ENCODE assay signal across 8 cellular contexts in the genomic region with DNA sequence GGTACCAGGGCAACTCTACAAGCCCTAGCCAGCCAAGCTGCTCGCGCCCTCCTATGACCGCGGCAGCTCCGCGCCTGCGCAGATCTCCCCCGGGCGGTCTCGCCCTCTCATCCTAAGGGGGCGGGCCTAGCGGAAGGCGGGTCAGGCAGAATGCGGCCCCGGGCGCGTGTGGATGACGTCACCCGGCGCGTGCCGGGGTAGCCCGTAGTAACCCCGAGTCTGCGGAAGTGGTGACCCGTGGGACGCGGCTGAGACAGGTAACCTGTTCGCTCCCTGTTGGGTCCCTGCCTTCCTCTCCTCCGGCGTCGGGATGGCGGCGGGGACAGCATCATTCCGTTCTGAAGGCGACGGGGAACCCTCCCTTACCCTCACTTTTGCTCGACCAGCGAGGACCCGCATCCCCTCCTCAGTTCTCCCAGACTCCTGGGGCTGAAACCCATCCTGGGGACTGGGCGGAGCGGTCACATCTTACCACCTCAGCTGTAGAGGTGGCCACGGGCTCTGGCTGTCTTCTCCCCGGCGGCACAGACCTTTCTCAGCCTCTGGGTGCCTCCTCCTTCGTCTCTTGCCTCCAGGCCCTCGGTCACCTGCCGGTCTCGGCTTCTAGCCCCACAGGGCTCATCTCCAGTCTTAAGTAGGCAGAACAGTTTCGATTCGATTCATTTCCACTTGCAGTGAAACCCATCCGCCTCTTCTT. TPM values are rescaled to one million over a fixed set of nuclear protein-coding genes. Genes with fewer than 3 reads are reported as not detected.
A peak's percentile ranks its signal among the peaks of the same experiment; 100 is the strongest.
DNase-seq lines count a peak whose midpoint lies in the region; ATAC-seq and TF ChIP-seq lines count a peak whose summit lies in the region.

A gene with protein sequence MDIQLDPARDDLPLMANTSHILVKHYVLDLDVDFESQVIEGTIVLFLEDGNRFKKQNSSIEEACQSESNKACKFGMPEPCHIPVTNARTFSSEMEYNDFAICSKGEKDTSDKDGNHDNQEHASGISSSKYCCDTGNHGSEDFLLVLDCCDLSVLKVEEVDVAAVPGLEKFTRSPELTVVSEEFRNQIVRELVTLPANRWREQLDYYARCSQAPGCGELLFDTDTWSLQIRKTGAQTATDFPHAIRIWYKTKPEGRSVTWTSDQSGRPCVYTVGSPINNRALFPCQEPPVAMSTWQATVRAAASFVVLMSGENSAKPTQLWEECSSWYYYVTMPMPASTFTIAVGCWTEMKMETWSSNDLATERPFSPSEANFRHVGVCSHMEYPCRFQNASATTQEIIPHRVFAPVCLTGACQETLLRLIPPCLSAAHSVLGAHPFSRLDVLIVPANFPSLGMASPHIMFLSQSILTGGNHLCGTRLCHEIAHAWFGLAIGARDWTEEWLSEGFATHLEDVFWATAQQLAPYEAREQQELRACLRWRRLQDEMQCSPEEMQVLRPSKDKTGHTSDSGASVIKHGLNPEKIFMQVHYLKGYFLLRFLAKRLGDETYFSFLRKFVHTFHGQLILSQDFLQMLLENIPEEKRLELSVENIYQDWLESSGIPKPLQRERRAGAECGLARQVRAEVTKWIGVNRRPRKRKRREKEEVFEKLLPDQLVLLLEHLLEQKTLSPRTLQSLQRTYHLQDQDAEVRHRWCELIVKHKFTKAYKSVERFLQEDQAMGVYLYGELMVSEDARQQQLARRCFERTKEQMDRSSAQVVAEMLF (plus strand): TSS at position 205 of the 697 bp plus-strand sequence. CDS start 33,085 bp downstream, outside the sequence.

- no peaks in the 10 kb centered on the region for H3K27me3 Mint-ChIP-seq in effector memory CD8-positive, alpha-beta T cell

- peak within 1 kb of the TSS; percentile 98 to 99 for H3K27ac Mint-ChIP-seq in effector memory CD8-positive, alpha-beta T cell

- no peaks in the 10 kb centered on the region for H3K9me3 Mint-ChIP-seq in effector memory CD8-positive, alpha-beta T cell

- peak within 1 kb of the TSS; percentile 93 to 99 for H3K4me3 Mint-ChIP-seq in effector memory CD8-positive, alpha-beta T cell

- H3K4me1 Mint-ChIP-seq in effector memory CD8-positive, alpha-beta T cell (ENCODE audit: low read depth in 2 of 2), result peaks cover 6 to 18% of the 10 kb centered on the region in 2 donors

- peak; percentile 91 for DNase-seq in CMK (ENCODE audit: low read depth)
- peak; percentile 97 for DNase-seq in GM20000 (ENCODE audit: low spot score)
- peak; percentile 98 for DNase-seq in HT-29 (ENCODE audit: low spot score)
- peak; percentile 94 to 98 for DNase-seq in NOMO-1 (lab: John Stamatoyannopoulos, UW; ENCODE audit: unreplicated experiment in 2 of 2)
- peak; percentile 98 to 99 for DNase-seq in activated CD8-positive, alpha-beta memory T cell treated with anti-CD3 and anti-CD28 coated beads for 4 hours (ENCODE audit: low read depth in 2 of 2)
- peak; percentile 99 to 100 (median 100) for DNase-seq in effector memory CD8-positive, alpha-beta T cell
- DNase-seq in medulla oblongata (ENCODE audit: extremely low spot score), result peak; percentile 97
- peak; percentile 99 for DNase-seq in stimulated activated CD8-positive, alpha-beta memory T cell treated with anti-CD3 and anti-CD28 coated beads, Interleukin-12 subunit alpha, Interleukin-12 subunit beta, amount 100 ng/mL, for 1 hour (ENCODE audit: low read depth)

- peak; percentile 96 for ATAC-seq in effector memory CD8-positive, alpha-beta T cell (replicated peaks)

- peaks cover 16% of the 10 kb centered on the region for H3K36me3 Mint-ChIP-seq in effector memory CD8-positive, alpha-beta T cell (ENCODE audit: insufficient read depth)

- TF ChIP-seq CTCF in GM20000 (IDR thresholded peaks at IDR 0.05; ENCODE audit: extremely low read depth, missing control alignments), result no peak

RNA-seq across cellular contexts. Expression of the gene that starts here (rescaled TPM):
- total RNA-seq in HT-29 (2014; rRNA removed; shearing (Covaris generic)), result 19.9 and 22.6 TPM in 2 replicates

Comparison
In these comparisons a context has a peak if more than half of its experiments do, and no peak if none do; other contexts are left out.
1. Peak in every context shown above with its lines: DNase-seq and ATAC-seq.